1 cellular context compared by ENCODE assay signal in genomic region chr19:10338940-10339339, GRCh38.
TF ChIP-seq lines count a peak whose summit lies in the region.

No MANE protein-coding gene starts in this region.

TF ChIP-seq in H1, 55 proteins besides CTCF, POLR2A, EP300 and RAD21:
- TF ChIP-seq HDAC2 (IDR thresholded peaks at IDR 0.05; ENCODE audit: borderline replicate concordance in 1 of 2, low read depth in 2 of 2, low read length in 2 of 2) (no peak), SP1 (IDR thresholded peaks at IDR 0.05; ENCODE audit: low read depth, low read length) (no peak), CHD1 (IDR thresholded peaks at IDR 0.05; ENCODE audit: low read depth, low read length) (no peak), SAP30 (IDR thresholded peaks at IDR 0.05; ENCODE audit: insufficient read depth, insufficient replicate concordance, low read length) (no peak), CHD7 (IDR thresholded peaks at IDR 0.05; ENCODE audit: insufficient replicate concordance, low read length) (no peak), NANOG (IDR thresholded peaks at IDR 0.05; ENCODE audit: insufficient read depth, low read depth, low read length, poor library complexity, severe bottlenecking) (no peak), EGR1 (IDR thresholded peaks at IDR 0.05; ENCODE audit: borderline replicate concordance, low read depth, low read length) (no peak), KDM4A (IDR thresholded peaks at IDR 0.05; ENCODE audit: low read depth, low read length, severe bottlenecking) (no peak), RBBP5 (IDR thresholded peaks at IDR 0.05; ENCODE audit: borderline replicate concordance, low read depth, low read length) (no peak)
